In genomic region chr17:48868916-48869500, GRCh38 we compare ENCODE assay signal across 23 cellular contexts. TPM values are rescaled to one million over a fixed set of nuclear protein-coding genes. Genes with fewer than 3 reads are reported as not detected.
DNase-seq lines count a peak whose midpoint lies in the region; ATAC-seq and TF ChIP-seq lines count a peak whose summit lies in the region.
"Had no signal": no experiment of that assay in that cellular context is flagged by ENCODE, and none has a peak within 500 bp of the region (broad histone marks: within the 10 kb centered on the region; RNA-seq: fewer than 3 reads in every experiment).

No MANE protein-coding gene starts in this region.

- 20 to 62% methylated on average over 1 to 3 of the region's 3 CpGs for WGBS in transverse colon (ENCODE audit: low coverage in 1 of 2), 2 donors

- in situ Hi-C loops in transverse colon (cut with MboI; ENCODE audit: low pct_ligation_motif_present in 1 of 4, low pct_unique_long_range_greater_than_20kb in 1 of 4, low sequenced_read_pairs in 3 of 4) = no loop called here

- H3K79me2 ChIP-seq in HCT116 (ENCODE audit: insufficient read depth, low read length) = no peaks in the 10 kb centered on the region

- peaks cover 22% of the 10 kb centered on the region for H3K36me3 ChIP-seq in left ventricle myocardium inferior
- 0 out of 4 replicates have a peak, but pooled peaks cover 0 to 2% of the 10 kb centered on the region in 2 experiments for H3K36me3 ChIP-seq in HCT116 (ENCODE audit: control insufficient read depth in 1 of 2, insufficient read depth in 2 of 2, low read length in 2 of 2)
- peaks cover 0 to 10% (median 4%) of the 10 kb centered on the region in 4 donors for H3K36me3 ChIP-seq in transverse colon

- H3K4me2 ChIP-seq in HCT116 (ENCODE audit: low read length) = no peak overlapping the region

- H3K9ac ChIP-seq in HCT116 (ENCODE audit: low read length) = no peak overlapping the region

- no peaks in the 10 kb centered on the region for H3K9me2 ChIP-seq in HCT116 (ENCODE audit: insufficient read depth)

- intact Hi-C loops in left ventricle myocardium inferior (cut with micrococcal nuclease) = no loop called here
- intact Hi-C loops in Right ventricle myocardium superior (cut with DNase I) = no loop called here
- intact Hi-C loops in HCT116 (cut with micrococcal nuclease) = no loop called here
- intact Hi-C loops in transverse colon (cut with DNase I; ENCODE audit: low total_unique reads) = no loop called here

- BruUV-seq in HCT116 (replicated peaks; lab: Mats Ljungman, UMichigan) = TSS peak; percentile 12

- H2AFZ ChIP-seq in HCT116 (ENCODE audit: low read depth, low read length, poor library complexity, severe bottlenecking) = no peak overlapping the region

- DNase-seq in left ventricle myocardium inferior (no peak), Right ventricle myocardium superior (no peak), HCT116 (ENCODE audit: low read depth, low spot score) (no peak), SK-N-DZ (ENCODE audit: low spot score) (peak; percentile 37), transverse colon (no peak), SIG-M5 (lab: John Stamatoyannopoulos, UW) (no peak)
- DNase-seq: C1 segment of cervical spinal cord; CD8-positive, alpha-beta memory T cell; DMS 273 treated with DMSO at 0.1 percent for 48 hours; DND-41; H7; Kasumi-1; MM.1S; NCI-H1092 treated with DMSO at 0.1 percent for 48 hours; NCI-H146; NCI-H2029 treated with DMSO at 0.1 percent for 48 hours; NCI-H2171 treated with DMSO at 0.1 percent for 48 hours; NCI-H748 treated with DMSO at 0.1 percent for 48 hours; RPMI8226; SW 1271 had no signal

- ATAC-seq in Right ventricle myocardium superior (ENCODE audit: poor library complexity) = no peak
- no peak for ATAC-seq in HCT116
- no peak for ATAC-seq in HG02885 (IDR thresholded peaks at IDR 0.05; ENCODE audit: poor library complexity, unreplicated experiment)
- ATAC-seq in GM21360 (IDR thresholded peaks at IDR 0.05; ENCODE audit: unreplicated experiment) = no peak

- H3K9me3 ChIP-seq in left ventricle myocardium inferior (replicated peaks) (no peaks in the 10 kb centered on the region), HCT116 (ENCODE audit: control insufficient read depth in 1 of 2, insufficient read depth in 1 of 2, low read depth in 1 of 2, low read length in 2 of 2) (no peaks in the 10 kb centered on the region), transverse colon (no peaks in the 10 kb centered on the region)

- CTCF ChIA-PET in HCT116 (lab: Charles Lee) = interaction anchor here (0.9 to 3.0 kb wide), 3 partner anchors 10 to 190 kb away, joined by 3 to 9 read pairs (median 9); no protein-coding TSS in a partner anchor

- POLR2A ChIA-PET in HCT116 (lab: Charles Lee) = interaction anchor here (0.9 kb wide), 1 partner anchor 24 kb away, joined by 3 read pairs; the partner anchor contains the start of gene ATP5MC1

- H3K4me1 ChIP-seq in left ventricle myocardium inferior (peaks cover 52% of the 10 kb centered on the region), HCT116 (ENCODE audit: control insufficient read depth in 1 of 2, insufficient read depth in 2 of 2, low read length in 2 of 2) (peaks cover 6 to 8% of the 10 kb centered on the region in 2 experiments; a peak in 2 of 4 replicates), transverse colon (peaks cover 15 to 51% (median 46%) of the 10 kb centered on the region in 4 donors)

- H3K27me3 ChIP-seq in left ventricle myocardium inferior (ENCODE audit: low read depth) (no peaks in the 10 kb centered on the region), HCT116 (ENCODE audit: insufficient read depth, low read length) (no peaks in the 10 kb centered on the region), transverse colon (no peaks in the 10 kb centered on the region)

- TF ChIP-seq CTCF in left ventricle myocardium inferior (IDR thresholded peaks at IDR 0.05; ENCODE audit: borderline replicate concordance) = no peak
- no peak for TF ChIP-seq CTCF in HCT116 (IDR thresholded peaks at IDR 0.05 in 2 of 3, conservative IDR thresholded peaks at IDR 0.05 in 1 of 3; ENCODE audit: borderline replicate concordance in 1 of 3, insufficient read depth in 1 of 3, low read depth in 2 of 3, low read length in 2 of 3)
- TF ChIP-seq CTCF in transverse colon (IDR thresholded peaks at IDR 0.05) = peak in 1 of 5 experiments; percentile 7

- RAD21 ChIA-PET in HCT116 (lab: Charles Lee; ENCODE audit: low non-redundant PET in 1 of 2, low total read pairs in 2 of 2, uncharacterized antibody in 2 of 2, unreplicated experiment in 2 of 2) = no interaction called here

- H4K20me1 ChIP-seq in HCT116 (ENCODE audit: insufficient read depth) = no peaks in the 10 kb centered on the region

- peak overlapping the region; percentile 91 for H3K27ac ChIP-seq in left ventricle myocardium inferior (replicated peaks)
- no peak overlapping the region for H3K27ac ChIP-seq in HCT116 (ENCODE audit: low read depth, low read length)
- peak overlapping the region; percentile 77 to 87 (median 82) for H3K27ac ChIP-seq in transverse colon

- no peak for TF ChIP-seq POLR2A in HCT116 (IDR thresholded peaks at IDR 0.05; ENCODE audit: borderline replicate concordance, extremely low read depth, insufficient read depth, insufficient read length)
- no peak for TF ChIP-seq POLR2A in transverse colon (IDR thresholded peaks at IDR 0.05)

- TF ChIP-seq EP300 in transverse colon (IDR thresholded peaks at IDR 0.05; ENCODE audit: low read depth) = no peak

- TF ChIP-seq RAD21 in HCT116 (IDR thresholded peaks at IDR 0.05; ENCODE audit: low read depth) = no peak

- no peak overlapping the region for H3K4me3 ChIP-seq in left ventricle myocardium inferior
- no peak overlapping the region for H3K4me3 ChIP-seq in HCT116 (replicated peaks in 1 of 2; ENCODE audit: low read depth in 1 of 2, low read length in 2 of 2)
- H3K4me3 ChIP-seq in transverse colon = no peak overlapping the region

TF ChIP-seq in HCT116, 20 proteins besides CTCF, POLR2A, EP300 and RAD21:
- TF ChIP-seq CBX3 (IDR thresholded peaks at IDR 0.05; ENCODE audit: low read depth) (no peak), POLR2AphosphoS5 (IDR thresholded peaks at IDR 0.05; ENCODE audit: low read depth, low read length) (no peak), ZFX (IDR thresholded peaks at IDR 0.05) (no peak), ZNF274 (IDR thresholded peaks at IDR 0.05; ENCODE audit: low read depth, low read length) (no peak), SIN3A (IDR thresholded peaks at IDR 0.05; ENCODE audit: low read depth) (no peak)

RNA-seq across cellular contexts. Expression of gene ATP5MC1, which starts 23.6 kb away (rescaled TPM):
- total RNA-seq in left ventricle myocardium inferior = 466 TPM
- 492 TPM for total RNA-seq in Right ventricle myocardium superior
- 188 TPM for total RNA-seq in HCT116 (2021; ENCODE audit: unreplicated experiment)
- 180 and 256 TPM in 2 replicates for polyA plus RNA-seq in HCT116 (2012)
- polyA plus RNA-seq in SK-N-DZ (2014; cell fraction: cytosol; rRNA removed) = 230 and 323 TPM in 2 replicates
- polyA plus RNA-seq in SK-N-DZ (2014; cell fraction: nucleus; rRNA removed) = 199 and 251 TPM in 2 replicates
- total RNA-seq in transverse colon = 100 to 1,000 TPM in 3 of 4 donors, 10 to 100 TPM in 1; 94.7 to 214 (median 153) TPM

RNA-seq across cellular contexts. Expression of gene CALCOCO2, which starts 38.2 kb away (rescaled TPM):
- total RNA-seq in left ventricle myocardium inferior (312 TPM), Right ventricle myocardium superior (341 TPM), HCT116 (2021; ENCODE audit: unreplicated experiment) (151 TPM), transverse colon (100 to 1,000 TPM; 141 to 292 (median 207) TPM)
- polyA plus RNA-seq in HCT116 (2012) = 157 and 161 TPM in 2 replicates
- 24.5 and 35.7 TPM in 2 replicates for polyA plus RNA-seq in SK-N-DZ (2014; cell fraction: cytosol; rRNA removed)
- 30.8 and 35.2 TPM in 2 replicates for polyA plus RNA-seq in SK-N-DZ (2014; cell fraction: nucleus; rRNA removed)

RNA-seq across cellular contexts. Expression of gene UBE2Z, which starts 39.2 kb away (rescaled TPM):
- total RNA-seq in left ventricle myocardium inferior (39.4 TPM), Right ventricle myocardium superior (36.7 TPM), HCT116 (2021; ENCODE audit: unreplicated experiment) (119 TPM), transverse colon (10 to 100 TPM; 33.2 to 70.8 (median 47.6) TPM)
- 77.7 and 87.6 TPM in 2 replicates for polyA plus RNA-seq in HCT116 (2012)
- polyA plus RNA-seq in SK-N-DZ (2014; cell fraction: cytosol; rRNA removed) = 35.5 and 38.8 TPM in 2 replicates
- polyA plus RNA-seq in SK-N-DZ (2014; cell fraction: nucleus; rRNA removed) = 32.6 and 38.7 TPM in 2 replicates

RNA-seq across cellular contexts. Expression of gene TTLL6, which starts 52.0 kb away (rescaled TPM):
- total RNA-seq in left ventricle myocardium inferior = not detected
- total RNA-seq in Right ventricle myocardium superior = not detected
- 0.79 TPM for total RNA-seq in HCT116 (2021; ENCODE audit: unreplicated experiment)
- 0.45 and 0.86 TPM in 2 replicates for polyA plus RNA-seq in HCT116 (2012)
- 0.03 and 0.14 TPM in 2 replicates for polyA plus RNA-seq in SK-N-DZ (2014; cell fraction: cytosol; rRNA removed)
- polyA plus RNA-seq in SK-N-DZ (2014; cell fraction: nucleus; rRNA removed) = 0.50 and 1.2 TPM in 2 replicates
- total RNA-seq in transverse colon = 10 to 100 TPM in 1 of 4 donors, 1 to 10 TPM in 3; 4.9 to 24.9 (median 7.3) TPM
- total RNA-seq: CD8-positive, alpha-beta memory T cell; NCI-H460 had no signal
- polyA plus RNA-seq: CD8-positive, alpha-beta memory T cell had no signal
